15 cellular contexts compared by ENCODE assay signal in genomic region chr20:53834749-53835148, GRCh38.
DNase-seq lines count a peak whose midpoint lies in the region; ATAC-seq and TF ChIP-seq lines count a peak whose summit lies in the region.
"Had no signal": no experiment of that assay in that cellular context is flagged by ENCODE, and none has a peak within 500 bp of the region (broad histone marks: within the 10 kb centered on the region; RNA-seq: fewer than 3 reads in every experiment).

No MANE protein-coding gene starts in this region.

- H2BK15ac ChIP-seq in mesenchymal stem cell (ENCODE audit: low read depth, poor library complexity, severe bottlenecking): no peak overlapping the region

- H2BK120ac ChIP-seq in mesenchymal stem cell (ENCODE audit: low read depth, low read length): no peak overlapping the region

- DNase-seq in activated CD8-positive, alpha-beta memory T cell treated with anti-CD3 and anti-CD28 coated beads for 24 hours: peak; percentile 51
- no peak for DNase-seq in activated CD8-positive, alpha-beta memory T cell treated with anti-CD3 and anti-CD28 coated beads, Interleukin-2, amount 50 U/mL, for 48 hours
- DNase-seq in Peyer's patch (no peak), spleen (no peak), anterior cingulate cortex (lab: John Stamatoyannopoulos, UW) (no peak), erythroblast (lab: John Stamatoyannopoulos, UW) (no peak), mesenchymal stem cell (no peak)
- DNase-seq in activated naive CD8-positive, alpha-beta T cell treated with anti-CD3 and anti-CD28 coated beads, Interleukin-2, amount 50 U/mL, for 24 hours: no peak
- DNase-seq: cortex of kidney, foreskin melanocyte, midbrain, NCI-H1436, NCI-H82 had no signal

- H3K9me3 ChIP-seq in Peyer's patch (no peaks in the 10 kb centered on the region), spleen (no peaks in the 10 kb centered on the region), mesenchymal stem cell (ENCODE audit: control insufficient read depth, low read length) (no peaks in the 10 kb centered on the region)

- TF ChIP-seq CTCF in Peyer's patch (IDR thresholded peaks at IDR 0.05): no peak
- TF ChIP-seq CTCF in spleen (IDR thresholded peaks at IDR 0.05 in 8 of 11, conservative IDR thresholded peaks at IDR 0.05 in 3 of 11): no peak

- H3K4me1 Mint-ChIP-seq in activated naive CD8-positive, alpha-beta T cell treated with anti-CD3 and anti-CD28 coated beads, Interleukin-2, amount 50 U/mL, for 24 hours: peaks cover 68% of the 10 kb centered on the region

- H3K4me1 ChIP-seq in Peyer's patch: peaks cover 0 to 36% (median 23%) of the 10 kb centered on the region in 4 donors
- H3K4me1 ChIP-seq in spleen: peaks cover 13 to 84% (median 66%) of the 10 kb centered on the region in 6 donors
- H3K4me1 ChIP-seq in mesenchymal stem cell (ENCODE audit: control insufficient read depth, insufficient read depth, low read depth, low read length): peaks cover 7% of the 10 kb centered on the region

- WGBS in spleen, 5 donors: 80 to 89% (median 84%) methylated on average over 8 of the region's 8 CpGs
- 95% methylated on average over 8 of the region's 8 CpGs for WGBS in mesenchymal stem cell

- peaks cover 11% of the 10 kb centered on the region for H3K9me3 Mint-ChIP-seq in activated naive CD8-positive, alpha-beta T cell treated with anti-CD3 and anti-CD28 coated beads, Interleukin-2, amount 50 U/mL, for 24 hours

- no peaks in the 10 kb centered on the region for H3K27me3 ChIP-seq in Peyer's patch
- no peaks in the 10 kb centered on the region for H3K27me3 ChIP-seq in spleen (replicated peaks in 1 of 7)
- no peaks in the 10 kb centered on the region for H3K27me3 ChIP-seq in mesenchymal stem cell (ENCODE audit: control insufficient read depth in 1 of 2, insufficient read depth in 1 of 2, low read length in 2 of 2)

- H3K27me3 Mint-ChIP-seq in activated naive CD8-positive, alpha-beta T cell treated with anti-CD3 and anti-CD28 coated beads, Interleukin-2, amount 50 U/mL, for 24 hours: no peaks in the 10 kb centered on the region
- H3K27me3 Mint-ChIP-seq: brain had no signal

- no peak overlapping the region for H3K18ac ChIP-seq in mesenchymal stem cell (ENCODE audit: low read depth in 1 of 2, low read length in 2 of 2)

- H3K36me3 ChIP-seq in Peyer's patch: no peaks in the 10 kb centered on the region
- H3K36me3 ChIP-seq in spleen: no peaks in the 10 kb centered on the region
- no peaks in the 10 kb centered on the region for H3K36me3 ChIP-seq in mesenchymal stem cell (ENCODE audit: control insufficient read depth in 1 of 2, insufficient read depth in 2 of 2, low read depth in 1 of 2, low read length in 2 of 2)

- no peaks in the 10 kb centered on the region for H3K79me1 ChIP-seq in mesenchymal stem cell (replicated peaks; ENCODE audit: low read length, poor library complexity, severe bottlenecking)

- no peak overlapping the region for H3K4me3 ChIP-seq in Peyer's patch
- peak overlapping the region in 1 of 8 donors; percentile 3 for H3K4me3 ChIP-seq in spleen
- H3K4me3 ChIP-seq in mesenchymal stem cell (ENCODE audit: insufficient read depth in 1 of 2, low read depth in 1 of 2, low read length in 2 of 2): no peak overlapping the region

- H2AFZ ChIP-seq in mesenchymal stem cell (ENCODE audit: low read depth, low read length): no peak overlapping the region

- ATAC-seq in activated naive CD8-positive, alpha-beta T cell treated with anti-CD3 and anti-CD28 coated beads, Interleukin-2, amount 50 U/mL, for 24 hours: no peak
- ATAC-seq: SK-N-SH treated with all-trans-retinoic acid at 6 μM for 48 hours had no signal

- H4K91ac ChIP-seq in mesenchymal stem cell (ENCODE audit: low read length): no peak overlapping the region

- H2BK12ac ChIP-seq in mesenchymal stem cell (ENCODE audit: low read length in 2 of 2): no peak overlapping the region

- no peak for TF ChIP-seq POLR2A in Peyer's patch (IDR thresholded peaks at IDR 0.05)
- no peak for TF ChIP-seq POLR2A in spleen (IDR thresholded peaks at IDR 0.05)
- TF ChIP-seq POLR2A in erythroblast (IDR thresholded peaks at IDR 0.05; ENCODE audit: low read length): no peak

- no peak overlapping the region for H2AK5ac ChIP-seq in mesenchymal stem cell (ENCODE audit: low read length, severe bottlenecking)

- H3K4me2 ChIP-seq in mesenchymal stem cell (ENCODE audit: low read length, poor library complexity, severe bottlenecking): no peak overlapping the region

- H3K27ac Mint-ChIP-seq in activated naive CD8-positive, alpha-beta T cell treated with anti-CD3 and anti-CD28 coated beads, Interleukin-2, amount 50 U/mL, for 24 hours: peak overlapping the region; percentile 84

- no peak overlapping the region for H3K14ac ChIP-seq in mesenchymal stem cell (ENCODE audit: low read length in 2 of 2)

- H4K8ac ChIP-seq in mesenchymal stem cell (ENCODE audit: low read length): no peak overlapping the region

- H3K27ac ChIP-seq in Peyer's patch: peak overlapping the region in 3 of 4 donors; percentile 57 to 74 (median 57)
- H3K27ac ChIP-seq in spleen: peak overlapping the region; percentile 20 to 87 (median 72)
- H3K27ac ChIP-seq in mesenchymal stem cell (ENCODE audit: low read length, poor library complexity, severe bottlenecking): no peak overlapping the region

- no peak overlapping the region for H3K4ac ChIP-seq in mesenchymal stem cell (ENCODE audit: low read depth in 1 of 2, low read length in 2 of 2)

- H3K36me3 Mint-ChIP-seq in activated naive CD8-positive, alpha-beta T cell treated with anti-CD3 and anti-CD28 coated beads, Interleukin-2, amount 50 U/mL, for 24 hours (ENCODE audit: low read depth): no peaks in the 10 kb centered on the region
- H3K36me3 Mint-ChIP-seq: brain had no signal

- no peak overlapping the region for H3K9ac ChIP-seq in mesenchymal stem cell (ENCODE audit: low read length)

- intact Hi-C loops in spleen (cut with DNase I; ENCODE audit: low total_unique reads): no loop called here

- H3K4me3 Mint-ChIP-seq in activated naive CD8-positive, alpha-beta T cell treated with anti-CD3 and anti-CD28 coated beads, Interleukin-2, amount 50 U/mL, for 24 hours: peak overlapping the region; percentile 68
- H3K4me3 Mint-ChIP-seq: brain had no signal

- no peak overlapping the region for H2BK5ac ChIP-seq in mesenchymal stem cell (ENCODE audit: low read depth, low read length, poor library complexity, severe bottlenecking)

- H3K23ac ChIP-seq in mesenchymal stem cell (ENCODE audit: low read length in 2 of 2): no peak overlapping the region
